7 cellular contexts compared by ENCODE assay signal in genomic region chr7:123682690-123683089, GRCh38. TPM values are rescaled to one million over a fixed set of nuclear protein-coding genes. Genes with fewer than 3 reads are reported as not detected.
DNase-seq lines count a peak whose midpoint lies in the region; TF ChIP-seq lines count a peak whose summit lies in the region.

No MANE protein-coding gene starts in this region.

- H3K4me3 ChIP-seq in GM06990 (replicated peaks; ENCODE audit: low read depth, low read length) (no peak overlapping the region), hepatocyte (no peak overlapping the region)

- H3K9me2 ChIP-seq in hepatocyte (replicated peaks; ENCODE audit: insufficient read depth) = no peaks in the 10 kb centered on the region

- H2AFZ ChIP-seq in hepatocyte = no peak overlapping the region

- no peak for DNase-seq in GM06990 (ENCODE audit: extremely low read depth, insufficient read length)
- DNase-seq in H4 (ENCODE audit: low spot score) = peak; percentile 47
- peak; percentile 37 for DNase-seq in NCI-H1694 (lab: John Stamatoyannopoulos, UW)
- peak; percentile 47 for DNase-seq in amniotic stem cell (lab: John Stamatoyannopoulos, UW)
- peak; percentile 65 for DNase-seq in hepatocyte (ENCODE audit: low spot score)
- DNase-seq in superior temporal gyrus (ENCODE audit: extremely low spot score) = peak; percentile 77
- no peak for DNase-seq in NCI-H187 (lab: John Stamatoyannopoulos, UW)

- peaks cover 1% of the 10 kb centered on the region for H3K79me2 ChIP-seq in hepatocyte

- no peak overlapping the region for H3K27ac ChIP-seq in hepatocyte

- 73% methylated on average over 1 of the region's 1 CpG for WGBS in hepatocyte (ENCODE audit: low lambda C conversion rate, missing lambda C conversion rate)

- H3K36me3 ChIP-seq in GM06990 (ENCODE audit: control insufficient read depth, insufficient read depth, low read length) (no peaks in the 10 kb centered on the region; the same call in 1 of the 2 replicates), hepatocyte (replicated peaks; ENCODE audit: insufficient read depth, low read depth) (no peaks in the 10 kb centered on the region)

- no peaks in the 10 kb centered on the region for H3K9me3 ChIP-seq in hepatocyte (ENCODE audit: low read depth)

- peak; percentile 46 for TF ChIP-seq CTCF in GM06990 (IDR thresholded peaks at IDR 0.05; ENCODE audit: insufficient read depth, low read length, poor library complexity, severe bottlenecking)
- peak; percentile 69 for TF ChIP-seq CTCF in hepatocyte (IDR thresholded peaks at IDR 0.05; ENCODE audit: poor library complexity)

- H3K27me3 ChIP-seq in GM06990 (replicated peaks; ENCODE audit: control insufficient read depth, insufficient read depth, low read length) = no peaks in the 10 kb centered on the region
- no peaks in the 10 kb centered on the region for H3K27me3 ChIP-seq in hepatocyte

- no peaks in the 10 kb centered on the region for H4K20me1 ChIP-seq in hepatocyte (ENCODE audit: insufficient read depth, poor library complexity, severe bottlenecking)

- H3K4me2 ChIP-seq in hepatocyte = no peak overlapping the region

- peaks cover 11% of the 10 kb centered on the region for H3K4me1 ChIP-seq in hepatocyte (ENCODE audit: insufficient read depth)

RNA-seq across cellular contexts. Expression of gene LMOD2, which starts 27.0 kb away (rescaled TPM):
- not detected in 2 replicates for total RNA-seq in H4 (2014; rRNA removed; shearing (Covaris generic))
- 0.04 TPM in 1 of 2 replicates, not detected in the other for total RNA-seq in hepatocyte
- not detected in 2 replicates for polyA plus RNA-seq in hepatocyte

Comparison
In these comparisons a context has a peak if more than half of its experiments do, and no peak if none do; other contexts are left out.
1. DNase-seq: peak in H4 (single experiment), NCI-H1694 (single experiment), amniotic stem cell (single experiment), hepatocyte (single experiment) and superior temporal gyrus (single experiment); none in GM06990 (single experiment) and NCI-H187 (0 of 2).